8 cellular contexts compared by ENCODE assay signal in the genomic region with DNA sequence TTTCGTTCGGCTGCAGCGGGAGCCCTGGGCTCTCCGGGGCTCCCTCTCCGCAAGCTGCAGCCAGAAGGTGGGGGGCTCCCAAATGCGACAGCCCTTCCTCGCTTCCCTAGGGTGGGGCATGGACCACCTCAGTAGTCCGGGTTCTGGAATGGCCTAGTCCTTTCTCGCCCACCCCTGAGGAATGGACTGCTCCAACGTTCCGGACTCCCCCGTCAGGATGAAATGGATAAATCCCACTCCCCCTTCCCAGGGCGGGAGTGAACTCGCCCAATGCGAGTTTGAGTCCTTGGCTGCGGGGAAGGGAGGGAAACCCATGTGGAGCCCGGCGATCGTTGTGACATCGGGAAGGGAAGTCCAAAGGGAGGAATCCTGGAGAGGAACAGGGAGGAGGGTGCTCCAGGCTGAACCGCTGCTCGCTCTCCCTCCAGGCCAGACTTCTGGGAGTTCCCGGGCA. TPM values are rescaled to one million over a fixed set of nuclear protein-coding genes. Genes with fewer than 3 reads are reported as not detected.
DNase-seq lines count a peak whose midpoint lies in the region; ATAC-seq and TF ChIP-seq lines count a peak whose summit lies in the region.

No MANE protein-coding gene starts in this region.

- no peak overlapping the region for H4K8ac ChIP-seq in mesendoderm (ENCODE audit: low read depth, low read length)

- peak; percentile 35 for DNase-seq in NOMO-1 treated with DMSO at 0.1 percent for 48 hours (lab: John Stamatoyannopoulos, UW; ENCODE audit: unreplicated experiment)
- DNase-seq in NOMO-1 treated with dmso at 0.1 percent for 144 hours (lab: John Stamatoyannopoulos, UW; ENCODE audit: unreplicated experiment) = no peak
- peak; percentile 62 for DNase-seq in NCI-H1048 (lab: John Stamatoyannopoulos, UW)
- DNase-seq in T-cell = no peak
- DNase-seq in epidermal melanocyte (ENCODE audit: insufficient read length, low spot score) = peak; percentile 44
- DNase-seq in mesendoderm = peak; percentile 96
- peak; percentile 72 to 76 for DNase-seq in thyroid gland

- no peak overlapping the region for H2BK5ac ChIP-seq in mesendoderm (ENCODE audit: low read length)

- peak overlapping the region; percentile 90 for H3K56ac ChIP-seq in mesendoderm (ENCODE audit: low read length)

- peak overlapping the region; percentile 68 to 82 (median 71) for H3K4me3 Mint-ChIP-seq in T-cell

- H3K18ac ChIP-seq in mesendoderm (ENCODE audit: low read length) = no peak overlapping the region

- no peaks in the 10 kb centered on the region for H3K36me3 Mint-ChIP-seq in T-cell

- TF ChIP-seq CTCF in thyroid gland (IDR thresholded peaks at IDR 0.05) = no peak

- no peak overlapping the region for H3K27ac Mint-ChIP-seq in T-cell

- H3K27me3 ChIP-seq in mesendoderm (ENCODE audit: insufficient read depth, low read length, poor library complexity) (no peaks in the 10 kb centered on the region), thyroid gland (no peaks in the 10 kb centered on the region)

- H3K79me1 ChIP-seq in mesendoderm (ENCODE audit: low read length) = no peaks in the 10 kb centered on the region

- H3K27ac ChIP-seq in mesendoderm (ENCODE audit: low read depth, low read length) = peak overlapping the region; percentile 51
- peak overlapping the region; percentile 51 to 84 (median 83) for H3K27ac ChIP-seq in thyroid gland

- H3K4me1 ChIP-seq in mesendoderm (ENCODE audit: control insufficient read depth, low read depth, low read length) (peaks cover 5% of the 10 kb centered on the region), thyroid gland (peaks cover 23 to 36% of the 10 kb centered on the region in 2 donors)

- POLR2A ChIA-PET in T-cell (lab: Charles Lee) = interaction anchor here in 1 of 2 donors (1.1 kb wide), 1 partner anchor 22 kb away, joined by 3 read pairs; no protein-coding TSS in a partner anchor

- H3K4me2 ChIP-seq in mesendoderm (ENCODE audit: low read length) = peak overlapping the region; percentile 88

- intact Hi-C loops in thyroid gland (cut with DNase I) = loop anchor here (5.0 kb wide), 3 partner anchors 32 to 52 kb away; partner anchors contain the start of genes C19orf73 and PPFIA3

- H3K27me3 Mint-ChIP-seq in T-cell = peaks cover 66 to 84% of the 10 kb centered on the region in 2 donors

- peaks cover 34 to 36% (median 35%) of the 10 kb centered on the region in 3 donors for H3K4me1 Mint-ChIP-seq in T-cell

- H3K9me3 Mint-ChIP-seq in T-cell = peaks cover 0 to 7% (median 0%) of the 10 kb centered on the region in 3 donors

- H3K36me3 ChIP-seq in mesendoderm (ENCODE audit: control insufficient read depth, insufficient read depth, low read length) (no peaks in the 10 kb centered on the region), thyroid gland (no peaks in the 10 kb centered on the region)

- TF ChIP-seq POLR2A in thyroid gland (IDR thresholded peaks at IDR 0.05) = no peak

- H3K4ac ChIP-seq in mesendoderm (ENCODE audit: low read depth, low read length) = no peak overlapping the region

- peak overlapping the region; percentile 29 for H3K23ac ChIP-seq in mesendoderm (ENCODE audit: low read length)

- ATAC-seq in T-cell (replicated peaks in 1 of 4) (no peak), GM18909 (IDR thresholded peaks at IDR 0.05; ENCODE audit: poor library complexity, unreplicated experiment) (no peak)

- H3K9ac ChIP-seq in mesendoderm (ENCODE audit: low read length) = peak overlapping the region; percentile 82

- H2BK120ac ChIP-seq in mesendoderm (ENCODE audit: low read depth, low read length) = no peak overlapping the region

- CTCF ChIA-PET in T-cell (lab: Charles Lee) = interaction anchor here in 1 of 2 donors (1.2 kb wide), 1 partner anchor 44 kb away, joined by 3 read pairs; no protein-coding TSS in a partner anchor

- peak overlapping the region; percentile 77 for H3K4me3 ChIP-seq in mesendoderm (ENCODE audit: low read length)
- peak overlapping the region; percentile 27 to 60 (median 49) for H3K4me3 ChIP-seq in thyroid gland (replicated peaks in 1 of 3)

- no peaks in the 10 kb centered on the region for H3K79me2 ChIP-seq in mesendoderm (ENCODE audit: control insufficient read depth, insufficient read depth, low read length)

- no peak overlapping the region for H2BK15ac ChIP-seq in mesendoderm (replicated peaks; ENCODE audit: low read depth)

- no CpG with 5 or more reads among the region's 23 CpGs for WGBS in mesendoderm (ENCODE audit: extremely low coverage, insufficient coverage, low lambda C conversion rate)
- 0 to 1% methylated on average over 20 to 22 of the region's 23 CpGs for WGBS in thyroid gland, 2 donors

- no peaks in the 10 kb centered on the region for H3K9me3 ChIP-seq in thyroid gland

- no peak overlapping the region for H4K5ac ChIP-seq in mesendoderm (ENCODE audit: low read length)

- H2AK5ac ChIP-seq in mesendoderm (ENCODE audit: low read length) = no peak overlapping the region

RNA-seq across cellular contexts. Expression of gene HRC, which starts 5.5 kb away (rescaled TPM):
- total RNA-seq in T-cell (not detected), thyroid gland (1 to 10 TPM; 1.1 to 4.1 (median 2.1) TPM)
- polyA plus RNA-seq in mesendoderm (2013, experiment 1 of 2) = 0.88 TPM
- polyA plus RNA-seq in mesendoderm (2013, experiment 2 of 2) = 0.74 TPM

RNA-seq across cellular contexts. Expression of gene TRPM4, which starts 7.9 kb away (rescaled TPM):
- total RNA-seq in T-cell (under 1 TPM in 3 of 5 donors, not detected in 2; 0.43 to 0.89 (median 0.50) TPM), thyroid gland (10 to 100 TPM; 18.4 to 36.4 (median 26.1) TPM)
- 3.4 TPM for polyA plus RNA-seq in mesendoderm (2013, experiment 1 of 2)
- 2.9 TPM for polyA plus RNA-seq in mesendoderm (2013, experiment 2 of 2)

RNA-seq across cellular contexts. Expression of gene PPFIA3, which starts 30.3 kb away (rescaled TPM):
- 1 to 10 TPM; 3.8 to 4.7 (median 4.1) TPM for total RNA-seq in T-cell
- 7.1 TPM for polyA plus RNA-seq in mesendoderm (2013, experiment 1 of 2)
- polyA plus RNA-seq in mesendoderm (2013, experiment 2 of 2) = 6.1 TPM
- 1 to 10 TPM; 4.6 to 7.4 (median 5.3) TPM for total RNA-seq in thyroid gland

RNA-seq across cellular contexts. Expression of gene C19orf73, which starts 30.7 kb away (rescaled TPM):
- 1 to 10 TPM; 2.1 to 3.7 (median 2.5) TPM for total RNA-seq in T-cell
- 1.5 TPM for polyA plus RNA-seq in mesendoderm (2013, experiment 1 of 2)
- 1.4 TPM for polyA plus RNA-seq in mesendoderm (2013, experiment 2 of 2)
- total RNA-seq in thyroid gland = 10 to 100 TPM in 1 of 4 donors, 1 to 10 TPM in 3; 1.7 to 13.4 (median 6.1) TPM

RNA-seq across cellular contexts. Expression of gene LIN7B, which starts 35.5 kb away (rescaled TPM):
- 10 to 100 TPM in 3 of 5 donors, 1 to 10 TPM in 2; 8.1 to 17.8 (median 12.9) TPM for total RNA-seq in T-cell
- 1.2 TPM for polyA plus RNA-seq in mesendoderm (2013, experiment 1 of 2)
- 1.3 TPM for polyA plus RNA-seq in mesendoderm (2013, experiment 2 of 2)
- total RNA-seq in thyroid gland = 10 to 100 TPM; 10.5 to 17.7 (median 13.8) TPM

Comparison
In these comparisons a context has a peak if more than half of its experiments do, and no peak if none do; other contexts are left out.
1. DNase-seq: peak in NOMO-1 treated with DMSO at 0.1 percent for 48 hours (single experiment), NCI-H1048 (single experiment), epidermal melanocyte (single experiment), mesendoderm (single experiment) and thyroid gland (2 of 2); none in NOMO-1 treated with dmso at 0.1 percent for 144 hours (single experiment) and T-cell (0 of 34).
2. RNA of gene TRPM4, which starts 7.9 kb away (total RNA-seq): 18.4 to 36.4 TPM in thyroid gland; 0.43 to 0.89 TPM in T-cell; every median in the first group is over 10 times any median in the second.